1 cellular context compared by ENCODE assay signal in genomic region chr2:109632158-109632789, GRCh38.
TF ChIP-seq lines count a peak whose summit lies in the region.

No MANE protein-coding gene starts in this region.

TF ChIP-seq in HepG2, 621 proteins besides CTCF, POLR2A, EP300 and RAD21 (continued from another document and continues in another):
- TF ChIP-seq CBFB (CRISPR knock-in tag; IDR thresholded peaks at IDR 0.05) = peak; percentile 70; the same call in 1 of the 2 replicates
- 0 out of 2 replicates have a peak, but pooled peaks have one; percentile 27 for TF ChIP-seq POLR2G (IDR thresholded peaks at IDR 0.05; ENCODE audit: low read depth, low read length)
- TF ChIP-seq ZNF484 (CRISPR knock-in tag; IDR thresholded peaks at IDR 0.05; ENCODE audit: borderline replicate concordance, low read depth) = no peak
- no peak for TF ChIP-seq ZNF256 (CRISPR knock-in tag; conservative IDR thresholded peaks at IDR 0.05)
- peak; percentile 95 for TF ChIP-seq HDAC2 (CRISPR knock-in tag; IDR thresholded peaks at IDR 0.05)
- TF ChIP-seq IKZF1 (IDR thresholded peaks at IDR 0.05) = no peak
- TF ChIP-seq ZBTB42 (CRISPR knock-in tag; IDR thresholded peaks at IDR 0.05) = no peak
- peak; percentile 47; the same call in 1 of the 2 replicates for TF ChIP-seq MXD1 (CRISPR knock-in tag; IDR thresholded peaks at IDR 0.05)
- peak; percentile 70 for TF ChIP-seq ZBTB34 (CRISPR knock-in tag; IDR thresholded peaks at IDR 0.05)
- TF ChIP-seq ZNF24 (IDR thresholded peaks at IDR 0.05) = peak; percentile 75
- TF ChIP-seq ZNF557 (CRISPR knock-in tag; IDR thresholded peaks at IDR 0.05) = 0 out of 2 replicates have a peak, but pooled peaks have one; percentile 50
- TF ChIP-seq EEA1 (CRISPR knock-in tag; IDR thresholded peaks at IDR 0.05; ENCODE audit: borderline replicate concordance) = no peak
- no peak for TF ChIP-seq SMAD1 (CRISPR knock-in tag; IDR thresholded peaks at IDR 0.05; ENCODE audit: borderline replicate concordance, low read depth)
- no peak; the same call in 1 of the 2 replicates for TF ChIP-seq ZNF816 (CRISPR knock-in tag; IDR thresholded peaks at IDR 0.05; ENCODE audit: borderline replicate concordance)
- TF ChIP-seq PPARG (CRISPR knock-in tag; conservative IDR thresholded peaks at IDR 0.05) = peak; percentile 96
- TF ChIP-seq UBTF (CRISPR knock-in tag; IDR thresholded peaks at IDR 0.05) = peak; percentile 19; the same call in 1 of the 2 replicates
- peak; percentile 76 for TF ChIP-seq ZNF687 (CRISPR knock-in tag; IDR thresholded peaks at IDR 0.05)
- TF ChIP-seq HMG20B (CRISPR knock-in tag; conservative IDR thresholded peaks at IDR 0.05) = peak; percentile 72
- TF ChIP-seq ZNF382 (CRISPR knock-in tag; IDR thresholded peaks at IDR 0.05; ENCODE audit: borderline replicate concordance) = no peak
- TF ChIP-seq ZNF773 (CRISPR knock-in tag; IDR thresholded peaks at IDR 0.05; ENCODE audit: borderline replicate concordance) = no peak
- TF ChIP-seq PAWR (CRISPR knock-in tag; IDR thresholded peaks at IDR 0.05; ENCODE audit: borderline replicate concordance) = no peak
- TF ChIP-seq ZNF616 (CRISPR knock-in tag; IDR thresholded peaks at IDR 0.05; ENCODE audit: low read depth) = no peak
- no peak for TF ChIP-seq RELA (CRISPR knock-in tag; IDR thresholded peaks at IDR 0.05)
- peak; percentile 84; the same call in 1 of the 2 replicates for TF ChIP-seq ZBTB20 (CRISPR knock-in tag; IDR thresholded peaks at IDR 0.05; ENCODE audit: borderline replicate concordance, low read depth)
- TF ChIP-seq TRAFD1 (CRISPR knock-in tag; IDR thresholded peaks at IDR 0.05; ENCODE audit: borderline replicate concordance) = no peak
- TF ChIP-seq SAFB2 (CRISPR knock-in tag; IDR thresholded peaks at IDR 0.05; ENCODE audit: borderline replicate concordance, low read depth) = no peak; the same call in 1 of the 2 replicates
- TF ChIP-seq ARNTL (CRISPR knock-in tag; IDR thresholded peaks at IDR 0.05) = peak; percentile 82
- no peak for TF ChIP-seq ZBTB39 (CRISPR knock-in tag; IDR thresholded peaks at IDR 0.05)
- TF ChIP-seq ZNF674 (CRISPR knock-in tag; IDR thresholded peaks at IDR 0.05; ENCODE audit: low read depth) = no peak
- no peak; the same call in 1 of the 2 replicates for TF ChIP-seq CSRNP1 (CRISPR knock-in tag; IDR thresholded peaks at IDR 0.05)
- TF ChIP-seq HNRNPUL1 (IDR thresholded peaks at IDR 0.05; ENCODE audit: low read depth, low read length) = no peak
- no peak for TF ChIP-seq GTF3A (CRISPR knock-in tag; conservative IDR thresholded peaks at IDR 0.05)
- TF ChIP-seq PRPF4 (IDR thresholded peaks at IDR 0.05; ENCODE audit: low read depth, low read length, poor library complexity, severe bottlenecking) = no peak
- TF ChIP-seq ZNF567 (CRISPR knock-in tag; IDR thresholded peaks at IDR 0.05; ENCODE audit: borderline replicate concordance) = no peak; the same call in 1 of the 2 replicates
- no peak for TF ChIP-seq ZNF646 (CRISPR knock-in tag; IDR thresholded peaks at IDR 0.05)
- TF ChIP-seq ATF7-NPFF (CRISPR knock-in tag; IDR thresholded peaks at IDR 0.05; ENCODE audit: low read depth) = no peak
- TF ChIP-seq RFX3 (CRISPR knock-in tag; IDR thresholded peaks at IDR 0.05) = 0 out of 2 replicates have a peak, but pooled peaks have one; percentile 18
